8 cellular contexts compared by ENCODE assay signal in the genomic region with DNA sequence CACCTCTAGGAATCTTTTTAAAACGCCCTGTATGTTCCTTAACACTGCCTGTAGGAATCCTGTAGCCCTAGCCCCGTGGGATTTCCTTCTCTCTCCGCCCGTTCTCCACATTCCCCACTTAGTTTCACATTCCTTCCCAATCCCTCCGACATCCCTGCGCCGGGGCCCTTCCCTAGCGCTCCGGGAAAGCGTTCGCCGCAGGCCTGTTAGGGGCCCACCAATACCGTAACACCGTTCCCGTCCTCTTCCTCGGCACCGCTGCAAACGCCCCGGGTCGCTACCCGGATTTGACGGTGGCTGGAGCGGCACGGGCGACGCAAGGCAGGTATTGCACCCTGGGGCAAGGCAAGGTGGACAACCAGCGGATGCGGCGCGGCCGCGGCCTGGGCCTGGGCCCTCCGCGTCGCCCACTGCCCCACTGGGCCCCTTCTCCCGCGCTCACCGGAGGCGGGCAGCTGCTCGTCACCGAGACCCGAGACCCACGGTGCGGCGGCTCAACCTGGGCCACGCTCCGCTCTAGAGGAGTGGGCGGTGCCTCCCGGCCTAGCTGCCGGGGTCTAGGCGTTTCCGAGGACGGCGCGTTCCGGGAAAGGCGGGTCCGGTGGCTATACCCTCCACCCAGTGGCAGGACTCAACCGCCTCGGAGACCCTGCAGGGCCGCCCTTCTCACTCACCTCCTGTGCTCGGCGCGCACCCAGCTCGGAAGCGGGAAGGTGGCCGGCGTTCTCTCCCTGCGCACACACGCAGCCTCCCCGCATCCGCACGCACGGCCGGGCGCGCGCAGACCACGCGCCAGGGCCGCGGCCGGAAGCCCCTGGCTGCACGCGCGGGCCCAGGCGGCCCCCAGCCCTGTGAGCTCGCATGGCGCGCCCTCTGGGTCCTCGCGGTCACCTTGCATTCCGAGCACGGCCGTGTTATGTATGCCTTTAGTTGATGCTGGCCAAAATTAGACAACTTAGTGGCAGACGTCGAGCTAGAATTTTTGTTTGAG. TPM values are rescaled to one million over a fixed set of nuclear protein-coding genes. Genes with fewer than 3 reads are reported as not detected.
DNase-seq lines count a peak whose midpoint lies in the region; ATAC-seq, FAIRE-seq and TF ChIP-seq lines count a peak whose summit lies in the region.

B3GALNT1 (minus strand) TSS at position 789 of the 991 bp plus-strand sequence. CDS start 18,595 bp downstream, outside the sequence.

- H3K4me2 ChIP-seq in mammary epithelial cell (ENCODE audit: insufficient read depth, low read depth, low read length): peak within 1 kb of the TSS; percentile 94

- H3K4me1 ChIP-seq in CD8-positive, alpha-beta memory T cell (ENCODE audit: insufficient read depth, low read length): no peaks in the 10 kb centered on the region
- H3K4me1 ChIP-seq in mammary epithelial cell (ENCODE audit: insufficient read depth, low read length) (peaks cover 21% of the 10 kb centered on the region), gastrocnemius medialis (peaks cover 0 to 8% of the 10 kb centered on the region in 2 donors)

- H3K9me3 ChIP-seq in CD8-positive, alpha-beta memory T cell (ENCODE audit: low read length): no peaks in the 10 kb centered on the region
- H3K9me3 ChIP-seq in mammary epithelial cell (replicated peaks; ENCODE audit: insufficient read depth, low read length) (no peaks in the 10 kb centered on the region), gastrocnemius medialis (no peaks in the 10 kb centered on the region)

- ATAC-seq in HG03342 (IDR thresholded peaks at IDR 0.05; ENCODE audit: unreplicated experiment) (peak; percentile 77), gastrocnemius medialis (peak; percentile 11 to 36)

- H3K27me3 ChIP-seq in CD8-positive, alpha-beta memory T cell (ENCODE audit: insufficient read depth, low read length, poor library complexity, severe bottlenecking): no peaks in the 10 kb centered on the region
- H3K27me3 ChIP-seq in mammary epithelial cell (ENCODE audit: insufficient read depth, low read length) (no peaks in the 10 kb centered on the region), gastrocnemius medialis (peaks cover 0 to 12% (median 0%) of the 10 kb centered on the region in 3 donors)

- POLR2A ChIA-PET in CD8-positive, alpha-beta memory T cell (lab: Charles Lee): no interaction called here
- POLR2A ChIA-PET in RWPE1 (lab: Yijun Ruan, JAX; ENCODE audit: low non-redundant PET): no interaction called here

- peak within 1 kb of the TSS in 2 of 8 donors; percentile 7 to 24 for H3K27ac Mint-ChIP-seq in CD8-positive, alpha-beta memory T cell

- DNase-seq in CD8-positive, alpha-beta memory T cell: peak in 2 of 5 donors; percentile 3 to 33
- DNase-seq in GM19239 (ENCODE audit: insufficient read length, low spot score) (peak; percentile 39), RWPE1 (ENCODE audit: low spot score) (peak; percentile 33), mammary epithelial cell (peak; percentile 39), iPS-NIHi11 (ENCODE audit: low spot score) (peak; percentile 77), gastrocnemius medialis (no peak), OCI-M1 (lab: John Stamatoyannopoulos, UW) (no peak)

- H3K9ac ChIP-seq in mammary epithelial cell (ENCODE audit: insufficient read depth, low read length): peak within 1 kb of the TSS; percentile 35

- peak within 1 kb of the TSS; percentile 61 to 80 (median 68) for H3K4me3 Mint-ChIP-seq in CD8-positive, alpha-beta memory T cell

- no peaks in the 10 kb centered on the region for H3K9me3 Mint-ChIP-seq in CD8-positive, alpha-beta memory T cell

- no peaks in the 10 kb centered on the region for H4K20me1 ChIP-seq in mammary epithelial cell (ENCODE audit: insufficient read depth, low read length)

- no peaks in the 10 kb centered on the region for H3K36me3 ChIP-seq in CD8-positive, alpha-beta memory T cell (ENCODE audit: insufficient read depth, low read length)
- H3K36me3 ChIP-seq in mammary epithelial cell (ENCODE audit: insufficient read depth, low read length) (no peaks in the 10 kb centered on the region), gastrocnemius medialis (no peaks in the 10 kb centered on the region)

- peak within 1 kb of the TSS; percentile 95 for H2AFZ ChIP-seq in mammary epithelial cell (ENCODE audit: low read depth, low read length)

- FAIRE-seq in GM19239 (lab: Jason Lieb, UNC): peak; percentile 4

- TF ChIP-seq POLR2A in gastrocnemius medialis (IDR thresholded peaks at IDR 0.05): no peak

- in situ Hi-C loops in mammary epithelial cell (cut with MboI; ENCODE audit: low sequenced_read_pairs in 2 of 2): no loop called here
- in situ Hi-C loops in gastrocnemius medialis (cut with MboI; ENCODE audit: low sequenced_read_pairs in 4 of 4): no loop called here

- WGBS in mammary epithelial cell (ENCODE audit: low coverage, missing lambda C conversion rate): 4% methylated on average over 51 of the region's 97 CpGs

- no peaks in the 10 kb centered on the region for H3K79me2 ChIP-seq in mammary epithelial cell (ENCODE audit: insufficient read depth, low read length)

- peaks cover 19 to 38% of the 10 kb centered on the region in 2 donors for H3K27me3 Mint-ChIP-seq in CD8-positive, alpha-beta memory T cell

- no TSS peak for BruUV-seq in mammary epithelial cell (replicated peaks; lab: Mats Ljungman, UMichigan)

- H3K4me1 Mint-ChIP-seq in CD8-positive, alpha-beta memory T cell: peaks cover 7 to 12% (median 9%) of the 10 kb centered on the region in 3 donors

- dilution Hi-C loops in mammary epithelial cell (cut with HindIII; ENCODE audit: low sequenced_read_pairs): no loop called here

- intact Hi-C loops in mammary epithelial cell (cut with micrococcal nuclease): no loop called here
- intact Hi-C loops in gastrocnemius medialis (cut with DNase I; ENCODE audit: low total_unique reads): no loop called here

- H3K27ac ChIP-seq in CD8-positive, alpha-beta memory T cell (ENCODE audit: low read depth, low read length): no peak within 1 kb of the TSS
- H3K27ac ChIP-seq in RWPE1 (peak within 1 kb of the TSS; percentile 70), mammary epithelial cell (ENCODE audit: insufficient read depth, low read depth, low read length) (peak within 1 kb of the TSS; percentile 2), gastrocnemius medialis (no peak within 1 kb of the TSS)

- no peak for TF ChIP-seq CTCF in RWPE1 (conservative IDR thresholded peaks at IDR 0.05; ENCODE audit: low read depth)
- no peak for TF ChIP-seq CTCF in mammary epithelial cell (conservative IDR thresholded peaks at IDR 0.05 in 1 of 2, IDR thresholded peaks at IDR 0.05 in 1 of 2; ENCODE audit: extremely low read depth in 1 of 2, insufficient read depth in 1 of 2, low read depth in 1 of 2, low read length in 2 of 2)
- no peak for TF ChIP-seq CTCF in gastrocnemius medialis (IDR thresholded peaks at IDR 0.05 in 4 of 5, conservative IDR thresholded peaks at IDR 0.05 in 1 of 5)

- H3K4me3 ChIP-seq in CD8-positive, alpha-beta memory T cell (ENCODE audit: low read length): peak within 1 kb of the TSS; percentile 37
- H3K4me3 ChIP-seq in mammary epithelial cell (replicated peaks in 1 of 3; ENCODE audit: insufficient read depth in 1 of 3, low read depth in 2 of 3, low read length in 3 of 3) (peak within 1 kb of the TSS; percentile 51 to 58 (median 55)), gastrocnemius medialis (peak within 1 kb of the TSS; percentile 50 to 63 (median 58))

- no peaks in the 10 kb centered on the region for H3K36me3 Mint-ChIP-seq in CD8-positive, alpha-beta memory T cell

- CTCF ChIA-PET in CD8-positive, alpha-beta memory T cell (lab: Charles Lee): no interaction called here
- CTCF ChIA-PET in RWPE1 (lab: Yijun Ruan, JAX): interaction anchor here (0.7 kb wide), 1 partner anchor 483 kb away, joined by 3 read pairs; no protein-coding TSS in a partner anchor
- CTCF ChIA-PET in mammary epithelial cell (lab: Charles Lee; ENCODE audit: low non-redundant PET): no interaction called here

RNA-seq across cellular contexts. Expression of gene B3GALNT1, which starts in this region (rescaled TPM):
- 1 to 10 TPM; 1.8 to 2.4 TPM for total RNA-seq in CD8-positive, alpha-beta memory T cell
- 2.0 TPM for polyA plus RNA-seq in CD8-positive, alpha-beta memory T cell
- total RNA-seq in mammary epithelial cell (10 to 100 TPM in 1 of 2 donors, 1 to 10 TPM in 1; 5.1 to 18.2 TPM), gastrocnemius medialis (under 1 TPM in 2 of 4 donors, not detected in 2; 0.18 to 0.81 TPM)
- 6.5 TPM for polyA plus RNA-seq in mammary epithelial cell
- 33.7 TPM for polyA minus RNA-seq in mammary epithelial cell

Comparison
In these comparisons a context has a peak if more than half of its experiments do, and no peak if none do; other contexts are left out.
1. Peak in ATAC-seq and H3K4me3 ChIP-seq in gastrocnemius medialis; RNA of the gene not detected or under 1 TPM.
2. DNase-seq: peak in GM19239 (single experiment), RWPE1 (single experiment), mammary epithelial cell (single experiment) and iPS-NIHi11 (single experiment); none in gastrocnemius medialis (0 of 2) and OCI-M1 (single experiment).
3. H3K27ac ChIP-seq: peak in RWPE1 (single experiment) and mammary epithelial cell (single experiment); none in CD8-positive, alpha-beta memory T cell (single experiment) and gastrocnemius medialis (0 of 4).
4. Peak in every context shown above with its lines, with median percentiles within 50 percentile points of each other: H3K4me3 ChIP-seq.